In the genomic region with DNA sequence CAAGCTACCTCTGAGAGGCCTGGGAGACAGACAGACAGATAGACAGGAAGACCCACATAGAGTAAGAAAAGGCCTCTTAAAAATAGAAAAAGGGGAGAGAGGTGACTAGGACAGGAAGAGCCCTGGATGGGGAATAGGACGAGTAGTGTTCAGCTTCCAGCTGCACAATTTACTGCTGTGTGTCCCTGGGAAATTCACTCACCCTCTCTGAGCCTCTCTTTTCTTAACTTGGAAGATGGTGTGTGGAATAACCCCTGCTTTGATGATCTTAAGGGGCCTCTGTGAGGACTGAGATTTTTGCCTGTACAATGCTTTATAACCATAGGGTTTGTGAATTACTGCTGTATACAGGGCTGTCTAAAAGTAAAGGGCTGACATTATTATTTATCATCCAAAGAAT, we compare ENCODE assay signal across 24 cellular contexts.
"Had no signal": no experiment of that assay in that cellular context is flagged by ENCODE, and none has a peak within 500 bp of the region (broad histone marks: within the 10 kb centered on the region; RNA-seq: fewer than 3 reads in every experiment).

No MANE protein-coding gene starts in this region.

- H3K27ac ChIP-seq: sigmoid colon, testis, upper lobe of left lung, WERI-Rb-1 had no signal

- H3K9me3 Mint-ChIP-seq: activated naive CD8-positive, alpha-beta T cell treated with anti-CD3 and anti-CD28 coated beads for 36 hours; activated T-cell treated with anti-CD3 and anti-CD28 coated beads, Interleukin-2, amount 50 U/mL, for 4 hours; natural killer cell treated with Interleukin-12 subunit alpha and Interleukin-12 subunit beta and Interleukin-15 and Interleukin-18, amount 100 ng/mL, for 72 hours; T-cell; T-helper 2 cell treated with Interferon-gamma antibody and Interleukin-4, amounts not matched to agents 5 μg/mL and 100 μg/mL, for 36 hours had no signal

- H3K36me3 ChIP-seq: sigmoid colon, upper lobe of left lung, WERI-Rb-1 had no signal

- H3K4me1 Mint-ChIP-seq: activated naive CD8-positive, alpha-beta T cell treated with anti-CD3 and anti-CD28 coated beads for 36 hours had no signal

- H3K4me2 ChIP-seq: smooth muscle cell had no signal

- H3K27me3 Mint-ChIP-seq: activated naive CD8-positive, alpha-beta T cell treated with anti-CD3 and anti-CD28 coated beads for 36 hours had no signal

- H3K4me3 ChIP-seq: sigmoid colon, smooth muscle cell, testis, upper lobe of left lung had no signal

- FAIRE-seq: endothelial cell of umbilical vein, frontal cortex, islet of Langerhans had no signal

- ATAC-seq: activated T-cell treated with anti-CD3 and anti-CD28 coated beads, Interleukin-2, amount 50 U/mL, for 4 hours; esophagus mucosa; left ventricle myocardium superior; natural killer cell treated with Interleukin-12 subunit alpha and Interleukin-12 subunit beta and Interleukin-15 and Interleukin-18, amount 100 ng/mL, for 72 hours; T-cell had no signal

- H3K9me3 ChIP-seq: sigmoid colon, testis, upper lobe of left lung had no signal

- H3K4me3 Mint-ChIP-seq: activated naive CD8-positive, alpha-beta T cell treated with anti-CD3 and anti-CD28 coated beads for 36 hours; activated T-cell treated with anti-CD3 and anti-CD28 coated beads, Interleukin-2, amount 50 U/mL, for 4 hours; natural killer cell treated with Interleukin-12 subunit alpha and Interleukin-12 subunit beta and Interleukin-15 and Interleukin-18, amount 100 ng/mL, for 72 hours; T-cell; T-helper 2 cell treated with Interferon-gamma antibody and Interleukin-4, amounts not matched to agents 5 μg/mL and 100 μg/mL, for 36 hours had no signal

- DNase-seq: activated CD8-positive, alpha-beta memory T cell treated with anti-CD3 and anti-CD28 coated beads, Interleukin-2, amount 50 U/mL, for 48 hours; activated naive CD4-positive, alpha-beta T cell treated with Interleukin-2 at 50 U/mL for 16 hours; activated naive CD8-positive, alpha-beta T cell treated with anti-CD3 and anti-CD28 coated beads for 36 hours; activated T-cell treated with anti-CD3 and anti-CD28 coated beads, Interleukin-2, amount 50 U/mL, for 4 hours; effector memory CD4-positive, alpha-beta T cell; glutamatergic neuron; left ventricle myocardium superior; mammary epithelial cell; midbrain; occipital lobe; sigmoid colon; stimulated activated CD4-positive, alpha-beta T cell treated with anti-CD3 and anti-CD28 coated beads, Interleukin-2, amount 100 ng/mL, for 48 hours; stimulated activated naive CD4-positive, alpha-beta T cell; WERI-Rb-1 had no signal

- H3K4me1 ChIP-seq: sigmoid colon, upper lobe of left lung had no signal

- H3K27ac Mint-ChIP-seq: activated naive CD8-positive, alpha-beta T cell treated with anti-CD3 and anti-CD28 coated beads for 36 hours; natural killer cell treated with Interleukin-12 subunit alpha and Interleukin-12 subunit beta and Interleukin-15 and Interleukin-18, amount 100 ng/mL, for 72 hours; T-helper 2 cell treated with Interferon-gamma antibody and Interleukin-4, amounts not matched to agents 5 μg/mL and 100 μg/mL, for 36 hours had no signal

- H3K36me3 Mint-ChIP-seq: activated naive CD8-positive, alpha-beta T cell treated with anti-CD3 and anti-CD28 coated beads for 36 hours; natural killer cell treated with Interleukin-12 subunit alpha and Interleukin-12 subunit beta and Interleukin-15 and Interleukin-18, amount 100 ng/mL, for 72 hours; T-cell had no signal

- H3K27me3 ChIP-seq: sigmoid colon, testis, upper lobe of left lung had no signal
